Comparison of ENCODE assay signal across 1 cellular context in genomic region chr4:140158234-140159030, GRCh38.
TF ChIP-seq lines count a peak whose summit lies in the region.

No MANE protein-coding gene starts in this region.

TF ChIP-seq in GM23338, 12 proteins besides CTCF, POLR2A, EP300 and RAD21 (continued from another document):
- no peak for TF ChIP-seq REST (IDR thresholded peaks at IDR 0.05; ENCODE audit: unreplicated experiment)
- TF ChIP-seq ZNF114 (CRISPR knock-in tag; IDR thresholded peaks at IDR 0.05): no peak
- no peak for TF ChIP-seq NANOG (IDR thresholded peaks at IDR 0.05; ENCODE audit: borderline replicate concordance)
- no peak for TF ChIP-seq CREB1 (CRISPR knock-in tag; IDR thresholded peaks at IDR 0.05; ENCODE audit: low read depth)
- no peak for TF ChIP-seq POLR2AphosphoS5 (IDR thresholded peaks at IDR 0.05; ENCODE audit: low read depth)
- no peak for TF ChIP-seq ETS1 (IDR thresholded peaks at IDR 0.05)
- no peak for TF ChIP-seq STAT1 (IDR thresholded peaks at IDR 0.05; ENCODE audit: unreplicated experiment)
- TF ChIP-seq EZH2phosphoT487 (IDR thresholded peaks at IDR 0.05; ENCODE audit: unreplicated experiment): no peak
- no peak for TF ChIP-seq ZNF331 (CRISPR knock-in tag; IDR thresholded peaks at IDR 0.05; ENCODE audit: low read depth)
- TF ChIP-seq ZNF462 (CRISPR knock-in tag; IDR thresholded peaks at IDR 0.05): no peak
